Comparison of ENCODE assay signal across 8 cellular contexts in genomic region chr2:118309201-118310015, GRCh38.
DNase-seq lines count a peak whose midpoint lies in the region; ATAC-seq, FAIRE-seq and TF ChIP-seq lines count a peak whose summit lies in the region.

No MANE protein-coding gene starts in this region.

- H3K23me2 ChIP-seq in H1 (ENCODE audit: low read depth, low read length) = peaks cover 4% of the 10 kb centered on the region

- peaks cover 37% of the 10 kb centered on the region for H3K4me1 Mint-ChIP-seq in neural progenitor cell

- H3K14ac ChIP-seq in H1 (ENCODE audit: insufficient read length) = no peak overlapping the region

- TF ChIP-seq POLR2A in H1 (IDR thresholded peaks at IDR 0.05; ENCODE audit: control extremely low read depth in 1 of 2, low read depth in 2 of 2, low read length in 2 of 2) = no peak

- peak overlapping the region; percentile 54; the same call in 1 of the 2 replicates for H4K8ac ChIP-seq in H1 (ENCODE audit: extremely low read depth, insufficient read depth, low read length)

- H3K27ac ChIP-seq in H1 (ENCODE audit: low read depth, low read length) (peak overlapping the region; percentile 69; the same call in 1 of the 2 replicates), neural progenitor cell (no peak overlapping the region)

- ATAC-seq in HG02885 (IDR thresholded peaks at IDR 0.05; ENCODE audit: poor library complexity, unreplicated experiment) = no peak

- no peaks in the 10 kb centered on the region for H3K9me3 ChIP-seq in MG63
- no peaks in the 10 kb centered on the region for H3K9me3 ChIP-seq in H1 (ENCODE audit: insufficient read depth in 2 of 2, low read depth in 1 of 2, low read length in 1 of 2)
- no peaks in the 10 kb centered on the region for H3K9me3 ChIP-seq in neural progenitor cell (ENCODE audit: low read depth)

- H3K36me3 ChIP-seq in BJ (ENCODE audit: control insufficient read depth, insufficient read depth, low read length) = no peaks in the 10 kb centered on the region
- H3K36me3 ChIP-seq in MG63 = no peaks in the 10 kb centered on the region
- H3K36me3 ChIP-seq in H1 (ENCODE audit: control insufficient read depth in 2 of 4, insufficient read depth in 4 of 4, low read length in 3 of 4) = no peaks in the 10 kb centered on the region
- no peaks in the 10 kb centered on the region for H3K36me3 ChIP-seq in neural progenitor cell

- TF ChIP-seq RAD21 in H1 (IDR thresholded peaks at IDR 0.05 in 1 of 2, conservative IDR thresholded peaks at IDR 0.05 in 1 of 2; ENCODE audit: low read depth in 2 of 2, low read length in 2 of 2) = no peak

- H4K20me1 ChIP-seq in H1 (replicated peaks in 1 of 2; ENCODE audit: control insufficient read depth in 1 of 2, insufficient read depth in 2 of 2, low read length in 2 of 2) (no peaks in the 10 kb centered on the region), neural progenitor cell (ENCODE audit: low read depth) (no peaks in the 10 kb centered on the region)

- CTCF ChIA-PET in BJ (lab: Yijun Ruan, JAX) (no interaction called here), H1 (lab: Charles Lee; ENCODE audit: partially characterized antibody) (no interaction called here)

- no peak overlapping the region for H2BK5ac ChIP-seq in H1 (ENCODE audit: low read depth, low read length)

- H3K18ac ChIP-seq in H1 (ENCODE audit: extremely low read depth, low read length) = no peak overlapping the region; the same call in 1 of the 2 replicates

- H3K27ac Mint-ChIP-seq in neural progenitor cell = peak overlapping the region; percentile 97

- H3K4ac ChIP-seq in H1 (replicated peaks; ENCODE audit: insufficient read length, low read depth, low read length) = no peak overlapping the region

- peak overlapping the region; percentile 70 to 83 for H3K4me2 ChIP-seq in H1 (ENCODE audit: insufficient read depth in 1 of 2, low read depth in 2 of 2, low read length in 2 of 2)
- H3K4me2 ChIP-seq in neural progenitor cell = peak overlapping the region; percentile 86

- H3K4me3 Mint-ChIP-seq in neural progenitor cell = peak overlapping the region; percentile 78

- TF ChIP-seq EP300 in H1 (IDR thresholded peaks at IDR 0.05; ENCODE audit: borderline replicate concordance in 1 of 2, low read depth in 2 of 2, low read length in 2 of 2) = no peak

- H3K79me2 ChIP-seq in H1 (ENCODE audit: control insufficient read depth in 1 of 2, insufficient read depth in 2 of 2, low read length in 2 of 2) (no peaks in the 10 kb centered on the region), neural progenitor cell (ENCODE audit: low read depth) (no peaks in the 10 kb centered on the region)

- H3K27me3 ChIP-seq in BJ (ENCODE audit: control insufficient read depth, insufficient read depth, low read length) (no peaks in the 10 kb centered on the region; the same call in 1 of the 2 replicates), MG63 (no peaks in the 10 kb centered on the region), H1 (replicated peaks in 1 of 4; ENCODE audit: control insufficient read depth in 3 of 4, extremely low read depth in 1 of 4, insufficient read depth in 3 of 4, low read length in 3 of 4) (peaks cover 0 to 3% (median 0%) of the 10 kb centered on the region in 4 experiments; a peak in 3 of 7 replicates), neural progenitor cell (peaks cover 6% of the 10 kb centered on the region)

- no peaks in the 10 kb centered on the region for H3K36me3 Mint-ChIP-seq in neural progenitor cell

- no peak for FAIRE-seq in H1 (lab: Jason Lieb, UNC)

- H4K91ac ChIP-seq in H1 (replicated peaks; ENCODE audit: insufficient read length, low read length) = no peak overlapping the region

- H2AK5ac ChIP-seq in H1 (ENCODE audit: low read depth, low read length) = no peak overlapping the region

- H3K9ac ChIP-seq in H1 (replicated peaks in 1 of 4; ENCODE audit: extremely low read depth in 1 of 4, low read depth in 3 of 4, low read length in 3 of 4) (peak overlapping the region in 2 of 4 experiments; percentile 60 to 62; a peak in 3 of 7 replicates), neural progenitor cell (no peak overlapping the region)

- no peak overlapping the region for H2AFZ ChIP-seq in H1 (ENCODE audit: low read length)
- peak overlapping the region; percentile 89 for H2AFZ ChIP-seq in neural progenitor cell (replicated peaks)

- peaks cover 33% of the 10 kb centered on the region for H3F3A ChIP-seq in neural progenitor cell (ENCODE audit: low read depth)

- H3K23ac ChIP-seq in H1 (ENCODE audit: insufficient read length) = no peak overlapping the region

- H3K27me3 Mint-ChIP-seq in neural progenitor cell (ENCODE audit: insufficient read depth, low read depth) = peaks cover 8% of the 10 kb centered on the region

- H3K56ac ChIP-seq in H1 (replicated peaks; ENCODE audit: insufficient read length, low read depth, low read length) = peak overlapping the region; percentile 32

- 49% methylated on average over 22 of the region's 23 CpGs; no CpG with 5 or more reads in 1 of the 2 experiments for WGBS in H1 (ENCODE audit: extremely low coverage in 1 of 2, insufficient coverage in 1 of 2, insufficient read length in 1 of 2, insufficient replicate concordance in 2 of 2, low coverage in 1 of 2, low lambda C conversion rate in 2 of 2, missing lambda C conversion rate in 1 of 2), 2 experiments

- no peaks in the 10 kb centered on the region for H3K9me3 Mint-ChIP-seq in neural progenitor cell

- no peak overlapping the region for H2BK20ac ChIP-seq in H1 (ENCODE audit: low read length)

- H4K5ac ChIP-seq in H1 (ENCODE audit: insufficient read length, low read depth, low read length) = peak overlapping the region; percentile 70

- peaks cover 0 to 18% (median 10%) of the 10 kb centered on the region in 4 experiments; a peak in 5 of 7 replicates for H3K4me1 ChIP-seq in H1 (replicated peaks in 1 of 4; ENCODE audit: control insufficient read depth in 3 of 4, insufficient read depth in 4 of 4, low read length in 3 of 4)
- H3K4me1 ChIP-seq in neural progenitor cell = peaks cover 6% of the 10 kb centered on the region

- H3K4me3 ChIP-seq in BJ (ENCODE audit: low read depth, low read length) (peak overlapping the region; percentile 48), MG63 (peak overlapping the region; percentile 47), H1 (ENCODE audit: extremely low read depth in 1 of 4, insufficient read depth in 2 of 4, low read depth in 3 of 4, low read length in 4 of 4) (peak overlapping the region; percentile 30 to 69 (median 50)), neural progenitor cell (peak overlapping the region; percentile 61)

- TF ChIP-seq CTCF in BJ (IDR thresholded peaks at IDR 0.05; ENCODE audit: insufficient read depth, low read depth, low read length) (no peak), H1 (IDR thresholded peaks at IDR 0.05; ENCODE audit: control extremely low read depth in 1 of 3, insufficient read depth in 1 of 3, low read depth in 1 of 3, low read length in 3 of 3) (no peak), neural progenitor cell (IDR thresholded peaks at IDR 0.05) (no peak)

- H2BK120ac ChIP-seq in H1 (replicated peaks; ENCODE audit: low read depth, low read length) = no peak overlapping the region

- no peak overlapping the region for H2BK15ac ChIP-seq in H1 (ENCODE audit: low read length)

- POLR2A ChIA-PET in BJ (lab: Charles Lee) = no interaction called here
- POLR2A ChIA-PET in H1 (lab: Charles Lee; ENCODE audit: partially characterized antibody) = interaction anchor here (0.7 to 0.8 kb wide), 2 partner anchors 10 to 24 kb away, joined by 3 to 4 read pairs; no protein-coding TSS in a partner anchor

- DNase-seq in BJ (ENCODE audit: low read depth) = no peak
- no peak for DNase-seq in MG63
- DNase-seq in H1 (ENCODE audit: low read depth in 1 of 2, low spot score in 2 of 2) = no peak
- DNase-seq in neural progenitor cell (ENCODE audit: low spot score) = peak; percentile 14
- DNase-seq in stimulated activated CD4-positive, alpha-beta T cell treated with anti-CD3 and anti-CD28 coated beads, Interleukin-15, amount 100 ng/mL, for 24 hours = no peak
- no peak for DNase-seq in NOMO-1 treated with DMSO at 0.1 percent for 48 hours (lab: John Stamatoyannopoulos, UW; ENCODE audit: unreplicated experiment)
- DNase-seq in SIG-M5 (lab: John Stamatoyannopoulos, UW) = no peak

- H3K79me1 ChIP-seq in H1 (ENCODE audit: low read depth, low read length) = no peaks in the 10 kb centered on the region; the same call in 1 of the 2 replicates

- peak overlapping the region; percentile 68; the same call in 1 of the 2 replicates for H2BK12ac ChIP-seq in H1 (ENCODE audit: low read depth, low read length)

TF ChIP-seq in H1, 55 proteins besides CTCF, POLR2A, EP300 and RAD21:
- TF ChIP-seq BACH1 (IDR thresholded peaks at IDR 0.05; ENCODE audit: low read length) = no peak
- TF ChIP-seq SIN3A (conservative IDR thresholded peaks at IDR 0.05 in 1 of 2, IDR thresholded peaks at IDR 0.05 in 1 of 2; ENCODE audit: low read depth in 1 of 2, low read length in 2 of 2) = no peak
- no peak for TF ChIP-seq RNF2 (IDR thresholded peaks at IDR 0.05; ENCODE audit: borderline replicate concordance, low read depth, low read length, missing control alignments, poor library complexity, severe bottlenecking)
- TF ChIP-seq SP1 (IDR thresholded peaks at IDR 0.05; ENCODE audit: low read depth, low read length) = no peak
- TF ChIP-seq E2F6 (IDR thresholded peaks at IDR 0.05) = peak; percentile 90
- no peak for TF ChIP-seq SUZ12 (IDR thresholded peaks at IDR 0.05; ENCODE audit: low read length)
- TF ChIP-seq GABPA (IDR thresholded peaks at IDR 0.05; ENCODE audit: borderline replicate concordance, insufficient read depth, low read length) = no peak
- no peak for TF ChIP-seq TCF12 (IDR thresholded peaks at IDR 0.05; ENCODE audit: low read depth, low read length)
- TF ChIP-seq SRF (IDR thresholded peaks at IDR 0.05; ENCODE audit: low read depth, low read length) = no peak
- no peak for TF ChIP-seq SIX5 (IDR thresholded peaks at IDR 0.05; ENCODE audit: low read depth, low read length)
- TF ChIP-seq PHF8 (conservative IDR thresholded peaks at IDR 0.05; ENCODE audit: low read depth, low read length) = no peak
- TF ChIP-seq MAX (IDR thresholded peaks at IDR 0.05) = peak; percentile 81
- no peak for TF ChIP-seq BRCA1 (IDR thresholded peaks at IDR 0.05; ENCODE audit: low read depth, low read length)
TF ChIP-seq in H1: peak in this region for 2.
